In the genomic region with DNA sequence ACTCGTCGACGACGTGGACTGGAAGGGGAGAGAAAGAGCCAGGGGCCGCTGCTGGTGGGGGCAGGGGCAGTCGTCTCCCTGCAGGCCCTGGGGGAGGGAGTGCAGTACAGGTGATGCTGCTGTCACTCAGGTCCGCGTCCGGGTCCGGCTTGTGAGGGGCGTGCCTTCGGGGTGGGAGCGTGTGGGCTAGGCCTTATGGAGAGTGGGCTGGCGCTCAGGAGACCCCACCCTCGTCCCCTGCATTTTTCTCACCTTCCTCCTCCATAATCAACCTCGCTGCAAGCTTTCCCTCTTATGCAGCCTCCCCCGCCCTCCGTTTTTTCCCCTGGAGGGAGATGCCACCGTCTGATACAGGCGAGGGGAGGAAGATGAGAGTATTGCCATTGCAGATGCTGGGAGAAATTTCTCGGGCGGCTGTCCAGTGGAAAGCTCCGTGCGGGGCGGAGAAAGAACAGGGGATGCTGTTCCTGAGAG, we compare ENCODE assay signal across 1 cellular context.
TF ChIP-seq lines count a peak whose summit lies in the region.

No MANE protein-coding gene starts in this region.

TF ChIP-seq in HepG2, 621 proteins besides CTCF, POLR2A, EP300 and RAD21 (continued from another document):
- TF ChIP-seq, protein P1, sequence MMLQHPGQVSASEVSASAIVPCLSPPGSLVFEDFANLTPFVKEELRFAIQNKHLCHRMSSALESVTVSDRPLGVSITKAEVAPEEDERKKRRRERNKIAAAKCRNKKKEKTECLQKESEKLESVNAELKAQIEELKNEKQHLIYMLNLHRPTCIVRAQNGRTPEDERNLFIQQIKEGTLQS (CRISPR knock-in tag; IDR thresholded peaks at IDR 0.05) = no peak
- TF ChIP-seq, protein P2, sequence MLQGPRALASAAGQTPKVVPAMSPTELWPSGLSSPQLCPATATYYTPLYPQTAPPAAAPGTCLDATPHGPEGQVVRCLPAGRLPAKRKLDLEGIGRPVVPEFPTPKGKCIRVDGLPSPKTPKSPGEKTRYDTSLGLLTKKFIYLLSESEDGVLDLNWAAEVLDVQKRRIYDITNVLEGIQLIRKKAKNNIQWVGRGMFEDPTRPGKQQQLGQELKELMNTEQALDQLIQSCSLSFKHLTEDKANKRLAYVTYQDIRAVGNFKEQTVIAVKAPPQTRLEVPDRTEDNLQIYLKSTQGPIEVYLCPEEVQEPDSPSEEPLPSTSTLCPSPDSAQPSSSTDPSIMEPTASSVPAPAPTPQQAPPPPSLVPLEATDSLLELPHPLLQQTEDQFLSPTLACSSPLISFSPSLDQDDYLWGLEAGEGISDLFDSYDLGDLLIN (CRISPR knock-in tag; IDR thresholded peaks at IDR 0.05; ENCODE audit: borderline replicate concordance) = no peak
- TF ChIP-seq, protein P3, sequence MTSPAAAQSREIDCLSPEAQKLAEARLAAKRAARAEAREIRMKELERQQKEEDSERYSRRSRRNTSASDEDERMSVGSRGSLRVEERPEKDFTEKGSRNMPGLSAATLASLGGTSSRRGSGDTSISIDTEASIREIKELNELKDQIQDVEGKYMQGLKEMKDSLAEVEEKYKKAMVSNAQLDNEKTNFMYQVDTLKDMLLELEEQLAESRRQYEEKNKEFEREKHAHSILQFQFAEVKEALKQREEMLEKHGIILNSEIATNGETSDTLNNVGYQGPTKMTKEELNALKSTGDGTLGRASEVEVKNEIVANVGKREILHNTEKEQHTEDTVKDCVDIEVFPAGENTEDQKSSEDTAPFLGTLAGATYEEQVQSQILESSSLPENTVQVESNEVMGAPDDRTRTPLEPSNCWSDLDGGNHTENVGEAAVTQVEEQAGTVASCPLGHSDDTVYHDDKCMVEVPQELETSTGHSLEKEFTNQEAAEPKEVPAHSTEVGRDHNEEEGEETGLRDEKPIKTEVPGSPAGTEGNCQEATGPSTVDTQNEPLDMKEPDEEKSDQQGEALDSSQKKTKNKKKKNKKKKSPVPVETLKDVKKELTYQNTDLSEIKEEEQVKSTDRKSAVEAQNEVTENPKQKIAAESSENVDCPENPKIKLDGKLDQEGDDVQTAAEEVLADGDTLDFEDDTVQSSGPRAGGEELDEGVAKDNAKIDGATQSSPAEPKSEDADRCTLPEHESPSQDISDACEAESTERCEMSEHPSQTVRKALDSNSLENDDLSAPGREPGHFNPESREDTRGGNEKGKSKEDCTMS (CRISPR knock-in tag; conservative IDR thresholded peaks at IDR 0.05) = no peak
- no peak for TF ChIP-seq PHF5A (CRISPR knock-in tag; IDR thresholded peaks at IDR 0.05; ENCODE audit: low read depth, unreplicated experiment)
- no peak for TF ChIP-seq NR2C2 (CRISPR knock-in tag; IDR thresholded peaks at IDR 0.05; ENCODE audit: borderline replicate concordance)
